In genomic region chr5:39424751-39425524, GRCh38 we compare ENCODE assay signal across 8 cellular contexts. TPM values are rescaled to one million over a fixed set of nuclear protein-coding genes. Genes with fewer than 3 reads are reported as not detected.
DNase-seq lines count a peak whose midpoint lies in the region; ATAC-seq lines count a peak whose summit lies in the region.

Gene DAB2 (minus strand): TSS chr5:39424980. CDS start chr5:39394320, 30,660 bp downstream.

- no peak for ATAC-seq in HG03521 (IDR thresholded peaks at IDR 0.05; ENCODE audit: unreplicated experiment)

- DNase-seq in NCI-H2227 (lab: John Stamatoyannopoulos, UW; ENCODE audit: unreplicated experiment) (peak; percentile 11), NCI-H2227 treated with DMSO at 0.1 percent for 48 hours (lab: John Stamatoyannopoulos, UW) (no peak), NCI-H526 (lab: John Stamatoyannopoulos, UW) (peak; percentile 53 to 87), lung microvascular endothelial cell (ENCODE audit: low read depth in 2 of 2) (peak; percentile 96 to 97)
- peak; percentile 75 for DNase-seq in activated CD8-positive, alpha-beta memory T cell treated with anti-CD3 and anti-CD28 coated beads, Interleukin-2, amount 50 U/mL, for 48 hours
- peak; percentile 5 for DNase-seq in stimulated activated CD8-positive, alpha-beta memory T cell treated with anti-CD3 and anti-CD28 coated beads, Interleukin-12 subunit alpha, Interleukin-12 subunit beta, amount 100 ng/mL, for 24 hours (ENCODE audit: extremely low read depth)

- in situ Hi-C loops in endometrial microvascular endothelial cells (cut with HindIII; ENCODE audit: inconsistent ontology term, low pct_unique_long_range_greater_than_20kb, low sequenced_read_pairs), result loop anchor here (5.0 kb wide), 2 partner anchors 42 to 117 kb away; no protein-coding TSS in a partner anchor

RNA-seq across cellular contexts. Expression of gene DAB2, which starts in this region (rescaled TPM):
- total RNA-seq in endometrial microvascular endothelial cells (ENCODE audit: inconsistent ontology term), result 111 TPM
- total RNA-seq in lung microvascular endothelial cell, result 78.8 and 94.8 TPM in 2 replicates
